In the genomic region with DNA sequence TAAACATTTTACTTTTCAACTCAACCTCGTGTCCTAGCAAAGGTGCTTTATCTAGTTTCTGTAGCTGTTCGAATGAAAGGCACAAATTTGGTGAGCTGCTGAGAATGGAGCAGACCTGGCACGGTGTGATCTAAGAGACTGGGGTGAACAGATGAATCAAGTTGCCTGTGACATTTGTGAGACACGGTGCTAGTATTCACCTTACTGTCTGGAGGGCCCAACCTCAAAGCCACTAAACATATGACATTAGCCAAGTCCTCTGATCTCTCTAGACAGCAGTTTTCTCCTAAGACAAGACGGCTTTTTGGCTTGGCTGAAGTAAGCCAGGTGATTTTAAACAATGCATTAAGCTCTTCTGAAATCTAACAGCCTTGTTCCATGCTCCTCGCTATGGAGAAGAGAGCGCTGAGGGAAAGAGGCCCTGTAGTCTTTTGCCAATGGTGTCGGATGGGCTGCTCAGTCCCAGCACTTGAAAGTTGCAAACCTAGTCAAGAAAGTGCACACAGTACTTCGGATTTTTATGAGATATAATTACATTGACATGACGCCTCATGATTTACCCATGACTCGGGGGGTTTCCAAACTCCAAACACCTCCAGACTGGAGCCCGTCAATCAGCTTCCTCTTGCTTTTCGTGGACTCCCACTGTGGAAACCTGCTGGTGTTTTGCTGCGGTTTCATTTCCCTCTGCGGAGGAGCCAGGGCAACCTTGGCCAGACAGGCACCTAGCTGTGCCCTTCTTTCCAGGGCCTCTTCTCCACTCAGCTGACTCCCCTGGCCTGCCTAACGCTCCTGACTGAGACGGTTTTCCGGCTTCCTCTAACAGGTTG, we compare ENCODE assay signal across 8 cellular contexts. TPM values are rescaled to one million over a fixed set of nuclear protein-coding genes. Genes with fewer than 3 reads are reported as not detected.
DNase-seq lines count a peak whose midpoint lies in the region; ATAC-seq, FAIRE-seq and TF ChIP-seq lines count a peak whose summit lies in the region.

No MANE protein-coding gene starts in this region.

- ATAC-seq in HG03060 (IDR thresholded peaks at IDR 0.05; ENCODE audit: low read depth, unreplicated experiment) (peak; percentile 14), HG02610 (IDR thresholded peaks at IDR 0.05; ENCODE audit: unreplicated experiment) (no peak)

- H3K36me3 ChIP-seq in WERI-Rb-1 (peaks cover 22% of the 10 kb centered on the region), esophagus muscularis mucosa (peaks cover 7 to 16% (median 15%) of the 10 kb centered on the region in 4 donors), parathyroid adenoma (ENCODE audit: control insufficient read depth, insufficient read depth, low read length) (no peaks in the 10 kb centered on the region)

- H3K4me2 ChIP-seq in parathyroid adenoma (ENCODE audit: low read length): peak overlapping the region; percentile 82

- TF ChIP-seq EP300 in esophagus muscularis mucosa (IDR thresholded peaks at IDR 0.05): no peak

- 34% methylated on average over 18 of the region's 18 CpGs for WGBS in esophagus muscularis mucosa

- peaks cover 5% of the 10 kb centered on the region for H3K79me2 ChIP-seq in parathyroid adenoma

- H3K9ac ChIP-seq in parathyroid adenoma: peak overlapping the region; percentile 3

- TF ChIP-seq POLR2A in GM12892 (IDR thresholded peaks at IDR 0.05; ENCODE audit: low read depth, low read length) (no peak; the same call in 1 of the 2 replicates), esophagus muscularis mucosa (IDR thresholded peaks at IDR 0.05; ENCODE audit: low read depth) (no peak)

- DNase-seq in GM12892 (ENCODE audit: insufficient read length) (no peak), WERI-Rb-1 (no peak), esophagus muscularis mucosa (ENCODE audit: extremely low spot score) (no peak), NCI-H1694 treated with DMSO at 0.1 percent for 48 hours (lab: John Stamatoyannopoulos, UW) (no peak), A172 (ENCODE audit: low spot score) (no peak)

- no peak for TF ChIP-seq CTCF in WERI-Rb-1 (IDR thresholded peaks at IDR 0.05; ENCODE audit: low read depth, low read length)
- no peak for TF ChIP-seq CTCF in esophagus muscularis mucosa (IDR thresholded peaks at IDR 0.05)
- no peak for TF ChIP-seq CTCF in parathyroid adenoma (IDR thresholded peaks at IDR 0.05)

- H3K4me1 ChIP-seq in esophagus muscularis mucosa (peaks cover 15 to 32% (median 24%) of the 10 kb centered on the region in 4 donors), parathyroid adenoma (no peaks in the 10 kb centered on the region)

- intact Hi-C loops in esophagus muscularis mucosa (cut with DNase I): loop anchor here (2.0 to 10.0 kb wide), 2 partner anchors 214 to 290 kb away; partner anchors contain the start of gene SOAT1

- H3K9me3 ChIP-seq in WERI-Rb-1 (ENCODE audit: severe bottlenecking) (no peaks in the 10 kb centered on the region), esophagus muscularis mucosa (no peaks in the 10 kb centered on the region), parathyroid adenoma (ENCODE audit: control insufficient read depth, low read length) (no peaks in the 10 kb centered on the region)

- peak; percentile 17 for FAIRE-seq in GM12892 (lab: Jason Lieb, UNC)

- H3K4me3 ChIP-seq in WERI-Rb-1 (ENCODE audit: low read depth, low read length) (peak overlapping the region; percentile 86), esophagus muscularis mucosa (peak overlapping the region; percentile 83 to 93 (median 89)), parathyroid adenoma (ENCODE audit: low read depth, low read length) (peak overlapping the region; percentile 69)

- H3K27ac ChIP-seq in WERI-Rb-1: peak overlapping the region; percentile 92
- peak overlapping the region; percentile 87 to 95 (median 91) for H3K27ac ChIP-seq in esophagus muscularis mucosa (replicated peaks in 1 of 4)
- H3K27ac ChIP-seq in parathyroid adenoma: peak overlapping the region; percentile 78

- H2AFZ ChIP-seq in parathyroid adenoma: peak overlapping the region; percentile 92

- H3K27me3 ChIP-seq in WERI-Rb-1 (ENCODE audit: insufficient read depth, low read depth, severe bottlenecking): no peaks in the 10 kb centered on the region
- H3K27me3 ChIP-seq in esophagus muscularis mucosa: no peaks in the 10 kb centered on the region
- no peaks in the 10 kb centered on the region for H3K27me3 ChIP-seq in parathyroid adenoma (ENCODE audit: control insufficient read depth, insufficient read depth, low read length)

RNA-seq across cellular contexts. Expression of gene TOR3A, which starts 0.8 kb away (rescaled TPM):
- 25.1 TPM for polyA plus RNA-seq in GM12892 (2012; ENCODE audit: missing spikeins)
- total RNA-seq in esophagus muscularis mucosa: 10 to 100 TPM; 38.6 to 55.8 (median 39.1) TPM
- 49.2 and 65.1 TPM in 2 replicates for total RNA-seq in A172 (2014; rRNA removed; shearing (Covaris generic))

RNA-seq across cellular contexts. Expression of gene FAM20B, which starts 55.4 kb away (rescaled TPM):
- 11.4 TPM for polyA plus RNA-seq in GM12892 (2012; ENCODE audit: missing spikeins)
- 10 to 100 TPM; 63.8 to 83.5 (median 66.5) TPM for total RNA-seq in esophagus muscularis mucosa
- total RNA-seq in A172 (2014; rRNA removed; shearing (Covaris generic)): 44.5 and 51.7 TPM in 2 replicates
